Comparison of ENCODE assay signal across 1 cellular context in genomic region chr6:168530653-168531071, GRCh38.
TF ChIP-seq lines count a peak whose summit lies in the region.

No MANE protein-coding gene starts in this region.

TF ChIP-seq in HepG2, 621 proteins besides CTCF, POLR2A, EP300 and RAD21 (continued from another document):
- TF ChIP-seq ZBTB40 (IDR thresholded peaks at IDR 0.05) (no peak), ZBTB40 (CRISPR knock-in tag; IDR thresholded peaks at IDR 0.05) (no peak), PAWR (CRISPR knock-in tag; IDR thresholded peaks at IDR 0.05; ENCODE audit: borderline replicate concordance) (no peak), NFYC (CRISPR knock-in tag; IDR thresholded peaks at IDR 0.05) (no peak)
TF ChIP-seq in HepG2: peak in this region for 0.
